29 cellular contexts compared by ENCODE assay signal in genomic region chr9:121926417-121926816, GRCh38.
DNase-seq lines count a peak whose midpoint lies in the region; ATAC-seq and TF ChIP-seq lines count a peak whose summit lies in the region.
"Had no signal": no experiment of that assay in that cellular context is flagged by ENCODE, and none has a peak within 500 bp of the region (broad histone marks: within the 10 kb centered on the region; RNA-seq: fewer than 3 reads in every experiment).

No MANE protein-coding gene starts in this region.

- ATAC-seq in T-helper 17 cell, result no peak
- ATAC-seq: activated CD8-positive, alpha-beta T cell treated with anti-CD3 and anti-CD28 coated beads for 36 hours; left lung; natural killer cell; stimulated activated memory B cell treated with anti-CD40 and anti-IgM and Interleukin-4, amounts not matched to agents 10 μg/mL and 1 μg/mL and 100 μg/mL, for 72 hours had no signal

- CTCF ChIA-PET in HEK293T (lab: Yijun Ruan, JAX), result no interaction called here

- no peak for TF ChIP-seq CTCF in nephron progenitor cell (IDR thresholded peaks at IDR 0.05)

- no peak overlapping the region for H3K27ac Mint-ChIP-seq in T-helper 17 cell
- H3K27ac Mint-ChIP-seq in nephron progenitor cell, result peak overlapping the region; percentile 79
- H3K27ac Mint-ChIP-seq: activated CD8-positive, alpha-beta T cell treated with anti-CD3 and anti-CD28 coated beads for 36 hours; CD4-positive, alpha-beta memory T cell; endodermal cell; immature natural killer cell; natural killer cell; stimulated activated memory B cell treated with anti-CD40 and anti-IgM and Interleukin-4, amounts not matched to agents 10 μg/mL and 1 μg/mL and 100 μg/mL, for 72 hours had no signal

- no peaks in the 10 kb centered on the region for H3K36me3 Mint-ChIP-seq in T-helper 17 cell (ENCODE audit: low read depth)
- H3K36me3 Mint-ChIP-seq in nephron progenitor cell (ENCODE audit: low read depth), result no peaks in the 10 kb centered on the region
- H3K36me3 Mint-ChIP-seq: natural killer cell; stimulated activated memory B cell treated with anti-CD40 and anti-IgM and Interleukin-4, amounts not matched to agents 10 μg/mL and 1 μg/mL and 100 μg/mL, for 72 hours had no signal

- no peaks in the 10 kb centered on the region for H3K9me3 Mint-ChIP-seq in nephron progenitor cell
- H3K9me3 Mint-ChIP-seq: activated CD8-positive, alpha-beta T cell treated with anti-CD3 and anti-CD28 coated beads for 36 hours; CD4-positive, alpha-beta memory T cell; endodermal cell; immature natural killer cell; natural killer cell; stimulated activated memory B cell treated with anti-CD40 and anti-IgM and Interleukin-4, amounts not matched to agents 10 μg/mL and 1 μg/mL and 100 μg/mL, for 72 hours had no signal

- peak overlapping the region; percentile 49 for H3K27ac ChIP-seq in substantia nigra (ENCODE audit: low read depth, low read length, poor library complexity, severe bottlenecking)
- H3K27ac ChIP-seq: esophagus muscularis mucosa, GM23248, left lung, SJSA1, suprapubic skin had no signal

- DNase-seq in DMS79 treated with DMSO at 0.1 percent for 48 hours (lab: John Stamatoyannopoulos, UW) (peak; percentile 84), T-helper 17 cell (no peak), nephron progenitor cell (no peak), substantia nigra (lab: John Stamatoyannopoulos, UW) (peak in 30 of 49 donors; percentile 4 to 79 (median 21)), HEK293T (ENCODE audit: extremely low spot score) (no peak), T-helper 2 cell (no peak)
- DNase-seq in stimulated activated CD4-positive, alpha-beta T cell treated with anti-CD3 and anti-CD28 coated beads, Interleukin-4, amount 100 ng/mL, for 4 hours, result no peak
- DNase-seq: activated CD4-positive, alpha-beta T cell treated with anti-CD3 and anti-CD28 coated beads for 1 hour; activated CD8-positive, alpha-beta T cell treated with anti-CD3 and anti-CD28 coated beads for 36 hours; activated effector memory CD4-positive, alpha-beta T cell treated with Interleukin-2 at 50 U/mL for 16 hours; activated T-cell treated with anti-CD3 and anti-CD28 coated beads for 4 hours; CD4-positive, alpha-beta memory T cell; cortex of kidney; endodermal cell; foreskin melanocyte; GM23248; immature natural killer cell; KG1; left lung; midbrain; natural killer cell; NCI-H1694; NCI-H526 treated with DMSO at 0.1 percent for 48 hours; stimulated activated CD4-positive, alpha-beta T cell treated with anti-CD3 and anti-CD28 coated beads, Interleukin-2, amount 100 ng/mL, for 48 hours; T-helper 1 cell had no signal

- H3K27me3 Mint-ChIP-seq in T-helper 17 cell (peaks cover 5% of the 10 kb centered on the region), nephron progenitor cell (ENCODE audit: low read depth, poor library complexity) (peaks cover 6% of the 10 kb centered on the region)
- H3K27me3 Mint-ChIP-seq: activated CD8-positive, alpha-beta T cell treated with anti-CD3 and anti-CD28 coated beads for 36 hours; CD4-positive, alpha-beta memory T cell; stimulated activated memory B cell treated with anti-CD40 and anti-IgM and Interleukin-4, amounts not matched to agents 10 μg/mL and 1 μg/mL and 100 μg/mL, for 72 hours had no signal

- H3K4me3 Mint-ChIP-seq in T-helper 17 cell (peak overlapping the region; percentile 15), nephron progenitor cell (no peak overlapping the region)
- H3K4me3 Mint-ChIP-seq: activated CD8-positive, alpha-beta T cell treated with anti-CD3 and anti-CD28 coated beads for 36 hours; CD4-positive, alpha-beta memory T cell; endodermal cell; immature natural killer cell; natural killer cell; stimulated activated memory B cell treated with anti-CD40 and anti-IgM and Interleukin-4, amounts not matched to agents 10 μg/mL and 1 μg/mL and 100 μg/mL, for 72 hours had no signal

- POLR2A ChIA-PET in HEK293T (lab: Yijun Ruan, JAX), result no interaction called here

- no peaks in the 10 kb centered on the region for H3K9me3 ChIP-seq in T-helper 17 cell (ENCODE audit: control insufficient read depth, low read length, poor library complexity, severe bottlenecking)
- H3K9me3 ChIP-seq: esophagus muscularis mucosa, left lung, SJSA1, suprapubic skin had no signal

- H3K4me1 Mint-ChIP-seq in T-helper 17 cell (no peaks in the 10 kb centered on the region), nephron progenitor cell (peaks cover 32% of the 10 kb centered on the region)
- H3K4me1 Mint-ChIP-seq: CD4-positive, alpha-beta memory T cell; immature natural killer cell; natural killer cell had no signal

TF ChIP-seq in HEK293T, 16 proteins besides CTCF, POLR2A, EP300 and RAD21:
- TF ChIP-seq ZNF384 (IDR thresholded peaks at IDR 0.05) (no peak), L3MBTL2 (conservative IDR thresholded peaks at IDR 0.05) (no peak), CTBP1 (IDR thresholded peaks at IDR 0.05; ENCODE audit: borderline replicate concordance) (no peak), TARDBP (IDR thresholded peaks at IDR 0.05) (no peak), FOXA1 (IDR thresholded peaks at IDR 0.05) (no peak), LEF1 (IDR thresholded peaks at IDR 0.05; ENCODE audit: borderline replicate concordance) (no peak), ELF4 (IDR thresholded peaks at IDR 0.05) (no peak), PKNOX1 (IDR thresholded peaks at IDR 0.05) (no peak), SUZ12 (IDR thresholded peaks at IDR 0.05) (no peak), NFRKB (IDR thresholded peaks at IDR 0.05) (no peak), HDGF (IDR thresholded peaks at IDR 0.05; ENCODE audit: borderline replicate concordance) (no peak), SP1 (IDR thresholded peaks at IDR 0.05) (no peak), BHLHE40 (IDR thresholded peaks at IDR 0.05; ENCODE audit: borderline replicate concordance) (no peak), FOXK2 (IDR thresholded peaks at IDR 0.05) (no peak), FOXM1 (IDR thresholded peaks at IDR 0.05; ENCODE audit: borderline replicate concordance) (no peak), ARNT (IDR thresholded peaks at IDR 0.05) (no peak)
TF ChIP-seq in HEK293T: peak in this region for 0.

Comparison
In these comparisons a context has a peak if more than half of its experiments do, and no peak if none do; other contexts are left out.
1. DNase-seq: peak in DMS79 treated with DMSO at 0.1 percent for 48 hours (single experiment) and substantia nigra (30 of 49); none in T-helper 17 cell (0 of 3), nephron progenitor cell (single experiment), stimulated activated CD4-positive, alpha-beta T cell treated with anti-CD3 and anti-CD28 coated beads, Interleukin-4, amount 100 ng/mL, for 4 hours (0 of 2), HEK293T (single experiment) and T-helper 2 cell (0 of 5).